ENCODE assay signal across 8 cellular contexts in genomic region chr17:68033636-68034451, GRCh38. TPM values are rescaled to one million over a fixed set of nuclear protein-coding genes. Genes with fewer than 3 reads are reported as not detected.
A peak's percentile ranks its signal among the peaks of the same experiment; 100 is the strongest.
DNase-seq lines count a peak whose midpoint lies in the region; FAIRE-seq and TF ChIP-seq lines count a peak whose summit lies in the region.

No MANE protein-coding gene starts in this region.

- H3K27ac ChIP-seq in kidney (ENCODE audit: low read depth in 2 of 2, low read length in 2 of 2) = no peak overlapping the region

- intact Hi-C loops in kidney (cut with DNase I) = no loop called here

- no peak for TF ChIP-seq CTCF in astrocyte of the spinal cord (IDR thresholded peaks at IDR 0.05; ENCODE audit: low read depth, low read length)
- TF ChIP-seq CTCF in kidney (IDR thresholded peaks at IDR 0.05; ENCODE audit: borderline replicate concordance, extremely low read depth, insufficient read depth) = no peak
- no peak for TF ChIP-seq CTCF in BE2C (IDR thresholded peaks at IDR 0.05; ENCODE audit: low read depth, low read length)

- FAIRE-seq in kidney (lab: Jason Lieb, UNC) = no peak

- peaks cover 0 to 6% of the 10 kb centered on the region in 2 donors for H3K4me1 ChIP-seq in kidney (ENCODE audit: control insufficient read depth in 1 of 2, insufficient read depth in 1 of 2, low read depth in 1 of 2, low read length in 2 of 2)
- no peaks in the 10 kb centered on the region; the same call in 1 of the 2 replicates for H3K4me1 ChIP-seq in BE2C

- H3K4me3 ChIP-seq in astrocyte of the spinal cord (ENCODE audit: low read depth, low read length) (no peak overlapping the region), kidney (ENCODE audit: low read length in 2 of 2) (peak overlapping the region in 1 of 2 donors; percentile 7), BE2C (ENCODE audit: low read depth, low read length) (no peak overlapping the region)

- DNase-seq in DMS 273 treated with DMSO at 0.1 percent for 48 hours (lab: John Stamatoyannopoulos, UW) = peak; percentile 48
- DNase-seq in Kasumi-1 (lab: John Stamatoyannopoulos, UW) = peak; percentile 29 to 33
- DNase-seq in astrocyte of the spinal cord (ENCODE audit: low read depth, low spot score) = peak; percentile 60
- DNase-seq in kidney tubule cell (ENCODE audit: low spot score) = peak; percentile 74
- no peak for DNase-seq in kidney
- no peak for DNase-seq in BE2C
- no peak for DNase-seq in stimulated activated CD4-positive, alpha-beta T cell treated with anti-CD3 and anti-CD28 coated beads, Interleukin-2, amount 100 ng/mL, for 48 hours
- no peak for DNase-seq in activated gamma-delta T cell (lab: John Stamatoyannopoulos, UW)

- no peaks in the 10 kb centered on the region for H3K9me3 ChIP-seq in kidney (ENCODE audit: control insufficient read depth in 1 of 2, low read length in 2 of 2)
- no peaks in the 10 kb centered on the region for H3K9me3 ChIP-seq in BE2C

- in situ Hi-C loops in astrocyte of the spinal cord (cut with HindIII; ENCODE audit: low sequenced_read_pairs) = no loop called here

- no peaks in the 10 kb centered on the region for H3K27me3 ChIP-seq in BE2C

- H3K36me3 ChIP-seq in kidney (ENCODE audit: control insufficient read depth in 1 of 2, insufficient read depth in 2 of 2, low read length in 2 of 2) (peaks cover 0 to 2% of the 10 kb centered on the region in 2 donors), BE2C (peaks cover 24% of the 10 kb centered on the region)

- no peak overlapping the region for H3K9ac ChIP-seq in kidney (ENCODE audit: low read length in 2 of 2)

RNA-seq across cellular contexts. Expression of gene KPNA2, which starts 1.7 kb away (rescaled TPM):
- total RNA-seq in kidney = 27.4 TPM
- polyA plus RNA-seq in kidney (ENCODE audit: insufficient read depth, low read depth, low replicate concordance) = 23.3 TPM
- polyA plus RNA-seq in BE2C (2012; ENCODE audit: insufficient read depth, insufficient read length, low read depth) = 95.7 TPM

RNA-seq across cellular contexts. Expression of gene C17orf58, which starts 37.6 kb away (rescaled TPM):
- total RNA-seq in kidney = 11.1 TPM
- polyA plus RNA-seq in kidney (ENCODE audit: insufficient read depth, low read depth, low replicate concordance) = 10.0 TPM
- polyA plus RNA-seq in BE2C (2012; ENCODE audit: insufficient read depth, insufficient read length, low read depth) = 10.9 TPM

Comparison
In these comparisons a context has a peak if more than half of its experiments do, and no peak if none do; other contexts are left out.
1. DNase-seq: peak in DMS 273 treated with DMSO at 0.1 percent for 48 hours (single experiment), Kasumi-1 (2 of 2), astrocyte of the spinal cord (single experiment) and kidney tubule cell (single experiment); none in kidney (single experiment), BE2C (single experiment), stimulated activated CD4-positive, alpha-beta T cell treated with anti-CD3 and anti-CD28 coated beads, Interleukin-2, amount 100 ng/mL, for 48 hours (0 of 2) and activated gamma-delta T cell (single experiment).